15 cellular contexts compared by ENCODE assay signal in genomic region chr18:61530681-61531080, GRCh38.
DNase-seq lines count a peak whose midpoint lies in the region; FAIRE-seq and TF ChIP-seq lines count a peak whose summit lies in the region.
"Had no signal": no experiment of that assay in that cellular context is flagged by ENCODE, and none has a peak within 500 bp of the region (broad histone marks: within the 10 kb centered on the region; RNA-seq: fewer than 3 reads in every experiment).

No MANE protein-coding gene starts in this region.

- peak overlapping the region in 39 of 59 donors; percentile 0 to 83 (median 39) for H3K27ac ChIP-seq in dorsolateral prefrontal cortex
- no peak overlapping the region for H3K27ac ChIP-seq in SJCRH30
- H3K27ac ChIP-seq: BLaER1, HL-60 had no signal

- peak; percentile 19 for DNase-seq in Ammon's horn (ENCODE audit: low spot score)
- DNase-seq in D721Med (ENCODE audit: insufficient read length, low spot score) = no peak
- peak; percentile 60 for DNase-seq in NCI-H69 (lab: John Stamatoyannopoulos, UW)
- DNase-seq in dorsolateral prefrontal cortex = peak in 1 of 10 donors; percentile 55
- no peak for DNase-seq in DMS79 (lab: John Stamatoyannopoulos, UW)
- DNase-seq in NCI-H1436 treated with DMSO at 0.1 percent for 48 hours (lab: John Stamatoyannopoulos, UW) = no peak
- DNase-seq in SJCRH30 = no peak
- DNase-seq: DND-41, GF-D8, GOT3, H9 had no signal

- H3K27me3 ChIP-seq in dorsolateral prefrontal cortex (no peaks in the 10 kb centered on the region), SJCRH30 (no peaks in the 10 kb centered on the region)
- H3K27me3 ChIP-seq: BLaER1 had no signal

- intact Hi-C loops in dorsolateral prefrontal cortex (cut with DNase I) = no loop called here

- H3K4me1 ChIP-seq in SJCRH30 = peaks cover 19% of the 10 kb centered on the region
- H3K4me1 ChIP-seq: BLaER1 had no signal

- no peaks in the 10 kb centered on the region for H3K9me3 ChIP-seq in SJCRH30 (replicated peaks)
- H3K9me3 ChIP-seq: BLaER1 had no signal

- FAIRE-seq in D721Med (lab: Jason Lieb, UNC) = peak; percentile 71
- FAIRE-seq: A204.1, GM19239 had no signal

- H3K4me3 ChIP-seq in dorsolateral prefrontal cortex (peak overlapping the region in 43 of 59 donors; percentile 0 to 52 (median 31)), SJCRH30 (no peak overlapping the region)
- H3K4me3 ChIP-seq: BLaER1 had no signal

- TF ChIP-seq CTCF in D721Med (IDR thresholded peaks at IDR 0.05; ENCODE audit: insufficient read depth, missing control alignments) (no peak), dorsolateral prefrontal cortex (IDR thresholded peaks at IDR 0.05 in 54 of 56, conservative IDR thresholded peaks at IDR 0.05 in 2 of 56; ENCODE audit: low read depth in 1 of 56, partially characterized antibody in 56 of 56) (no peak)

- no peaks in the 10 kb centered on the region for H3K36me3 ChIP-seq in SJCRH30
- H3K36me3 ChIP-seq: BLaER1 had no signal

Comparison
In these comparisons a context has a peak if more than half of its experiments do, and no peak if none do; other contexts are left out.
1. DNase-seq: peak in Ammon's horn (single experiment) and NCI-H69 (single experiment); none in D721Med (single experiment), DMS79 (single experiment), NCI-H1436 treated with DMSO at 0.1 percent for 48 hours (single experiment) and SJCRH30 (0 of 2).